In genomic region chr16:87528690-87529579, GRCh38 we compare ENCODE assay signal across 1 cellular context.
TF ChIP-seq lines count a peak whose summit lies in the region.

No MANE protein-coding gene starts in this region.

TF ChIP-seq in HepG2, 621 proteins besides CTCF, POLR2A, EP300 and RAD21 (continued from another document and continues in another):
- TF ChIP-seq STAT6 (CRISPR knock-in tag; IDR thresholded peaks at IDR 0.05; ENCODE audit: borderline replicate concordance) (peak; percentile 70; the same call in 1 of the 2 replicates), ZNF781 (CRISPR knock-in tag; IDR thresholded peaks at IDR 0.05; ENCODE audit: borderline replicate concordance, not compliant biosample characterization) (peak; percentile 43), ZNF225 (CRISPR knock-in tag; IDR thresholded peaks at IDR 0.05) (no peak), FOXJ3 (CRISPR knock-in tag; IDR thresholded peaks at IDR 0.05; ENCODE audit: borderline replicate concordance) (peak; percentile 99), BRD4 (CRISPR knock-in tag; IDR thresholded peaks at IDR 0.05) (peak; percentile 74; the same call in 1 of the 2 replicates), KDM6A (CRISPR knock-in tag; IDR thresholded peaks at IDR 0.05; ENCODE audit: low read depth) (peak; percentile 99), ZNF850 (CRISPR knock-in tag; conservative IDR thresholded peaks at IDR 0.05) (no peak), ZC3H13 (CRISPR knock-in tag; IDR thresholded peaks at IDR 0.05) (no peak), ZNF264 (CRISPR knock-in tag; IDR thresholded peaks at IDR 0.05) (peak; percentile 93), MZF1 (CRISPR knock-in tag; IDR thresholded peaks at IDR 0.05; ENCODE audit: borderline replicate concordance) (no peak), ZNF644 (CRISPR knock-in tag; IDR thresholded peaks at IDR 0.05; ENCODE audit: low read depth) (peak; percentile 88), ZNF605 (CRISPR knock-in tag; IDR thresholded peaks at IDR 0.05) (no peak), ZNF704 (CRISPR knock-in tag; IDR thresholded peaks at IDR 0.05; ENCODE audit: borderline replicate concordance) (no peak), E2F1 (CRISPR knock-in tag; IDR thresholded peaks at IDR 0.05) (0 out of 2 replicates have a peak, but pooled peaks have one; percentile 58), ZNF7 (CRISPR knock-in tag; IDR thresholded peaks at IDR 0.05) (no peak), CREBL2 (CRISPR knock-in tag; IDR thresholded peaks at IDR 0.05; ENCODE audit: borderline replicate concordance) (no peak), CBX2 (IDR thresholded peaks at IDR 0.05; ENCODE audit: low read depth, low read length) (no peak), CBX2 (CRISPR knock-in tag; IDR thresholded peaks at IDR 0.05; ENCODE audit: low read depth) (no peak), ZNF790 (CRISPR knock-in tag; IDR thresholded peaks at IDR 0.05; ENCODE audit: borderline replicate concordance) (no peak), ZNF574 (CRISPR knock-in tag; IDR thresholded peaks at IDR 0.05) (peak; percentile 76; the same call in 1 of the 2 replicates), KAT7 (CRISPR knock-in tag; IDR thresholded peaks at IDR 0.05; ENCODE audit: borderline replicate concordance) (no peak), ZFP41 (CRISPR knock-in tag; IDR thresholded peaks at IDR 0.05; ENCODE audit: borderline replicate concordance) (peak; percentile 52; the same call in 1 of the 2 replicates), JUND (CRISPR knock-in tag; IDR thresholded peaks at IDR 0.05) (no peak), NKX3-1 (CRISPR knock-in tag; IDR thresholded peaks at IDR 0.05) (peak; percentile 85), THAP7 (CRISPR knock-in tag; IDR thresholded peaks at IDR 0.05) (no peak; the same call in 1 of the 2 replicates), SRY (CRISPR knock-in tag; IDR thresholded peaks at IDR 0.05) (peak; percentile 91), MTF1 (CRISPR knock-in tag; IDR thresholded peaks at IDR 0.05) (peak; percentile 76; the same call in 1 of the 2 replicates), ZMYM4 (CRISPR knock-in tag; IDR thresholded peaks at IDR 0.05) (peak; percentile 93), IKZF4 (CRISPR knock-in tag; IDR thresholded peaks at IDR 0.05; ENCODE audit: borderline replicate concordance, low read depth, not compliant biosample characterization) (peak; percentile 59), ISL2 (CRISPR knock-in tag; IDR thresholded peaks at IDR 0.05) (peak; percentile 92), JUN (CRISPR knock-in tag; IDR thresholded peaks at IDR 0.05) (no peak), ZFP36L1 (CRISPR knock-in tag; IDR thresholded peaks at IDR 0.05) (peak; percentile 94), ZNF567 (CRISPR knock-in tag; IDR thresholded peaks at IDR 0.05; ENCODE audit: borderline replicate concordance) (peak; percentile 65; the same call in 1 of the 2 replicates), AGO1 (IDR thresholded peaks at IDR 0.05; ENCODE audit: low read depth, low read length, poor library complexity, severe bottlenecking) (no peak), HOXA3 (CRISPR knock-in tag; IDR thresholded peaks at IDR 0.05) (no peak; the same call in none of the 2 replicates), KLF15 (CRISPR knock-in tag; IDR thresholded peaks at IDR 0.05; ENCODE audit: borderline replicate concordance) (no peak), SSRP1 (CRISPR knock-in tag; IDR thresholded peaks at IDR 0.05) (no peak), ZFP36L2 (CRISPR knock-in tag; IDR thresholded peaks at IDR 0.05) (no peak), ZNF10 (CRISPR knock-in tag; IDR thresholded peaks at IDR 0.05; ENCODE audit: borderline replicate concordance, low read depth) (no peak), ATF7 (IDR thresholded peaks at IDR 0.05) (no peak), ATF7 (CRISPR knock-in tag; IDR thresholded peaks at IDR 0.05) (0 out of 2 replicates have a peak, but pooled peaks have one; percentile 38), ZNF556 (CRISPR knock-in tag; IDR thresholded peaks at IDR 0.05; ENCODE audit: borderline replicate concordance) (no peak), ZNF614 (CRISPR knock-in tag; IDR thresholded peaks at IDR 0.05; ENCODE audit: borderline replicate concordance) (no peak; the same call in none of the 2 replicates), ZBTB14 (CRISPR knock-in tag; IDR thresholded peaks at IDR 0.05) (no peak), SOX13 (IDR thresholded peaks at IDR 0.05) (no peak; the same call in 1 of the 2 replicates), SOX13 (CRISPR knock-in tag; conservative IDR thresholded peaks at IDR 0.05 in 1 of 2, IDR thresholded peaks at IDR 0.05 in 1 of 2) (peak in 1 of 2 experiments; percentile 89; a peak in 2 of 4 replicates), PREB (CRISPR knock-in tag; IDR thresholded peaks at IDR 0.05) (no peak), FLYWCH1 (CRISPR knock-in tag; IDR thresholded peaks at IDR 0.05) (no peak), ZNF678 (CRISPR knock-in tag; IDR thresholded peaks at IDR 0.05) (no peak), ADNP (CRISPR knock-in tag; IDR thresholded peaks at IDR 0.05) (peak; percentile 92), HMGXB4 (CRISPR knock-in tag; IDR thresholded peaks at IDR 0.05; ENCODE audit: borderline replicate concordance in 1 of 2, low read depth in 1 of 2) (peak; percentile 50 to 71), NFRKB (IDR thresholded peaks at IDR 0.05) (no peak), ZNF709 (CRISPR knock-in tag; IDR thresholded peaks at IDR 0.05) (0 out of 2 replicates have a peak, but pooled peaks have one; percentile 18), ZNF576 (CRISPR knock-in tag; IDR thresholded peaks at IDR 0.05) (no peak), ZIK1 (CRISPR knock-in tag; IDR thresholded peaks at IDR 0.05; ENCODE audit: borderline replicate concordance, low read depth) (0 out of 2 replicates have a peak, but pooled peaks have one; percentile 46), ZNF101 (CRISPR knock-in tag; IDR thresholded peaks at IDR 0.05; ENCODE audit: borderline replicate concordance, low read depth) (0 out of 2 replicates have a peak, but pooled peaks have one; percentile 39), CBX1 (IDR thresholded peaks at IDR 0.05; ENCODE audit: low read depth) (no peak), GFI1 (CRISPR knock-in tag; IDR thresholded peaks at IDR 0.05; ENCODE audit: borderline replicate concordance) (peak; percentile 95), ZNF761 (CRISPR knock-in tag; conservative IDR thresholded peaks at IDR 0.05) (peak; percentile 82), ZBTB8A (CRISPR knock-in tag; IDR thresholded peaks at IDR 0.05; ENCODE audit: borderline replicate concordance, low read depth) (peak; percentile 81; the same call in 1 of the 2 replicates), ZFY (CRISPR knock-in tag; IDR thresholded peaks at IDR 0.05) (peak; percentile 84), ZNF570 (CRISPR knock-in tag; IDR thresholded peaks at IDR 0.05; ENCODE audit: borderline replicate concordance) (no peak), ZNF558 (CRISPR knock-in tag; IDR thresholded peaks at IDR 0.05; ENCODE audit: borderline replicate concordance) (no peak; the same call in 1 of the 2 replicates), ZNF549 (CRISPR knock-in tag; IDR thresholded peaks at IDR 0.05) (no peak), ZFP36 (IDR thresholded peaks at IDR 0.05; ENCODE audit: borderline replicate concordance, low read depth, low read length, partially characterized antibody) (no peak), SP5 (CRISPR knock-in tag; IDR thresholded peaks at IDR 0.05; ENCODE audit: borderline replicate concordance, low read depth) (peak; percentile 97)
